Comparison of ENCODE assay signal across 15 cellular contexts in genomic region chrX:105458846-105459245, GRCh38.
DNase-seq lines count a peak whose midpoint lies in the region; ATAC-seq and TF ChIP-seq lines count a peak whose summit lies in the region.
"Had no signal": no experiment of that assay in that cellular context is flagged by ENCODE, and none has a peak within 500 bp of the region (broad histone marks: within the 10 kb centered on the region; RNA-seq: fewer than 3 reads in every experiment).

No MANE protein-coding gene starts in this region.

- no peaks in the 10 kb centered on the region for H3K9me3 ChIP-seq in OCI-LY3 (ENCODE audit: insufficient read depth, low read length)

- no peaks in the 10 kb centered on the region for H3K36me3 ChIP-seq in OCI-LY3 (replicated peaks; ENCODE audit: low read depth, low read length)

- no peaks in the 10 kb centered on the region for H3K79me2 ChIP-seq in OCI-LY3 (ENCODE audit: low read length)

- H3K9ac ChIP-seq in OCI-LY3 (ENCODE audit: low read length), result no peak overlapping the region

- peaks cover 20% of the 10 kb centered on the region for H3K4me1 ChIP-seq in OCI-LY3 (ENCODE audit: low read length)

- H4K20me1 ChIP-seq in OCI-LY3 (ENCODE audit: insufficient read depth, low read length), result no peaks in the 10 kb centered on the region

- no peak for TF ChIP-seq CTCF in OCI-LY3 (IDR thresholded peaks at IDR 0.05; ENCODE audit: low read depth, low read length)
- no peak for TF ChIP-seq CTCF in astrocyte of the cerebellum (IDR thresholded peaks at IDR 0.05; ENCODE audit: low read depth, low read length, missing control alignments)
- TF ChIP-seq CTCF in fibroblast of the aortic adventitia (IDR thresholded peaks at IDR 0.05; ENCODE audit: insufficient read depth, low read length), result no peak

- peak; percentile 35 for DNase-seq in astrocyte of the cerebellum (ENCODE audit: low read depth)
- DNase-seq in fibroblast of the aortic adventitia (ENCODE audit: low read depth), result peak; percentile 26
- DNase-seq in NCI-H69 (lab: John Stamatoyannopoulos, UW), result no peak
- no peak for DNase-seq in posterior cingulate gyrus
- DNase-seq: C1 segment of cervical spinal cord; Calu3; CD4-positive, alpha-beta memory T cell; COR-L47; DMS53; DMS79 treated with DMSO at 0.1 percent for 48 hours; GF-D8; H7; HCEC 1CT had no signal

- no peak overlapping the region for H3K4me2 ChIP-seq in OCI-LY3 (ENCODE audit: low read length)

- H2AFZ ChIP-seq in OCI-LY3 (ENCODE audit: low read depth, low read length), result peak overlapping the region; percentile 46; the same call in 1 of the 2 replicates

- ATAC-seq in GM21367 (IDR thresholded peaks at IDR 0.05; ENCODE audit: unreplicated experiment), result no peak

- in situ Hi-C loops in astrocyte of the cerebellum (cut with HindIII; ENCODE audit: low sequenced_read_pairs), result no loop called here

- H3K4me3 ChIP-seq in OCI-LY3 (ENCODE audit: low read length) (no peak overlapping the region), astrocyte of the cerebellum (ENCODE audit: low read depth, low read length) (no peak overlapping the region), fibroblast of the aortic adventitia (ENCODE audit: low read depth, low read length) (no peak overlapping the region)

- H3K27ac ChIP-seq in OCI-LY3 (ENCODE audit: low read length), result no peak overlapping the region

- no peaks in the 10 kb centered on the region for H3K27me3 ChIP-seq in OCI-LY3 (ENCODE audit: low read depth, low read length)

- intact Hi-C loops in posterior cingulate gyrus (cut with DNase I), result no loop called here

Comparison
In these comparisons a context has a peak if more than half of its experiments do, and no peak if none do; other contexts are left out.
1. DNase-seq: peak in astrocyte of the cerebellum (single experiment) and fibroblast of the aortic adventitia (single experiment); none in NCI-H69 (single experiment) and posterior cingulate gyrus (0 of 10).